In the genomic region with DNA sequence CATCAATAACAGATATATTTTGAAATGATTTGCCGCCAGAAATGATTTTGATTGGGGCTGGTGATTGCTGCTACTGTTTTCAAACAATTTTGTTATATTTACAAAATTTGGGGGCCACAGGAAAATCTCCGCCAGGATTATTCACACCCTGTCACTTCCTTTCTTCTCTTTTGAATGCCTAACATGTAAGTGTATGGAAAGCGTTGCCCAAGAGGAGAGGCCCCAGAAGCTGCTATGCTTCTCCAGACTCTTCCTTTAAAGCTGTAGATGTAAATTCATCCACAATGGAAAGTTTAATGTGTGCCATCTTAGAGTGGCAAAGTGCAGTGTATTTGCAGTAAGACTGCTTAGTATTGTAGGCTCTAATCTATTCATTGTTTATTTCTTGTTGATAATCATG, we compare ENCODE assay signal across 20 cellular contexts.
A peak's percentile ranks its signal among the peaks of the same experiment; 100 is the strongest.
DNase-seq lines count a peak whose midpoint lies in the region; ATAC-seq, FAIRE-seq and TF ChIP-seq lines count a peak whose summit lies in the region.
"Had no signal": no experiment of that assay in that cellular context is flagged by ENCODE, and none has a peak within 500 bp of the region (broad histone marks: within the 10 kb centered on the region; RNA-seq: fewer than 3 reads in every experiment).

No MANE protein-coding gene starts in this region.

- in situ Hi-C loops in IMR-90 (cut with MboI; ENCODE audit: low sequenced_read_pairs), result no loop called here

- dilution Hi-C loops in IMR-90 (cut with HindIII; ENCODE audit: low sequenced_read_pairs, unreplicated experiment), result no loop called here

- no peaks in the 10 kb centered on the region for H3K23me2 ChIP-seq in H1 (ENCODE audit: low read depth, low read length)

- H3K9me3 Mint-ChIP-seq in T-cell, result no peaks in the 10 kb centered on the region
- H3K9me3 Mint-ChIP-seq in activated CD4-positive, alpha-beta memory T cell treated with anti-CD3 and anti-CD28 coated beads, Interleukin-2, amount 10 ng/mL, durations not matched to agents 7 days and 5 days, result no peaks in the 10 kb centered on the region

- no peak for TF ChIP-seq CTCF in IMR-90 (conservative IDR thresholded peaks at IDR 0.05; ENCODE audit: low read depth, low read length)
- no peak for TF ChIP-seq CTCF in H1 (IDR thresholded peaks at IDR 0.05; ENCODE audit: control extremely low read depth in 1 of 3, insufficient read depth in 1 of 3, low read depth in 1 of 3, low read length in 3 of 3)

- DNase-seq in IMR-90 (peak; percentile 10), H1 (ENCODE audit: low read depth in 1 of 2, low spot score in 2 of 2) (no peak), mesenchymal stem cell (peak; percentile 45), T-cell (no peak), activated gamma-delta T cell treated with Interleukin-2 at 50 U/mL for 16 hours (no peak)
- DNase-seq in activated CD4-positive, alpha-beta memory T cell treated with anti-CD3 and anti-CD28 coated beads, Interleukin-2, amount 10 ng/mL, durations not matched to agents 7 days and 5 days, result no peak
- DNase-seq: AML-193; DMS79 treated with DMSO at 0.1 percent for 48 hours; Kasumi-1; MM.1S; NCI-H1092; NCI-H2081; NK-92 treated with Interleukin-12 subunit alpha and Interleukin-12 subunit beta, amount 100 ng/mL, for 24 hours; OCI-M1; SHP77 had no signal

- H4K91ac ChIP-seq in IMR-90 (ENCODE audit: insufficient read depth, low read depth, low read length) (no peak overlapping the region), H1 (replicated peaks; ENCODE audit: insufficient read length, low read length) (no peak overlapping the region), mesenchymal stem cell (ENCODE audit: low read length) (no peak overlapping the region)

- no peaks in the 10 kb centered on the region for H3K36me3 Mint-ChIP-seq in T-cell
- H3K36me3 Mint-ChIP-seq in activated CD4-positive, alpha-beta memory T cell treated with anti-CD3 and anti-CD28 coated beads, Interleukin-2, amount 10 ng/mL, durations not matched to agents 7 days and 5 days (ENCODE audit: low read depth), result no peaks in the 10 kb centered on the region
- H3K36me3 Mint-ChIP-seq: CD14-positive monocyte had no signal

- WGBS in IMR-90 (ENCODE audit: extremely low coverage in 2 of 2, insufficient read length in 1 of 2), 2 experiments, result no CpG with 5 or more reads among the region's 3 CpGs
- 100% methylated on average over 3 of the region's 3 CpGs; no CpG with 5 or more reads in 1 of the 2 experiments for WGBS in H1 (ENCODE audit: extremely low coverage in 1 of 2, insufficient coverage in 1 of 2, insufficient read length in 1 of 2, insufficient replicate concordance in 2 of 2, low coverage in 1 of 2, low lambda C conversion rate in 2 of 2, missing lambda C conversion rate in 1 of 2), 2 experiments
- 67% methylated on average over 1 of the region's 3 CpGs for WGBS in mesenchymal stem cell

- TF ChIP-seq EP300 in H1 (IDR thresholded peaks at IDR 0.05; ENCODE audit: borderline replicate concordance in 1 of 2, low read depth in 2 of 2, low read length in 2 of 2), result no peak

- 0 out of 2 replicates have a peak, but pooled peaks cover 4% of the 10 kb centered on the region for H3K9me1 ChIP-seq in IMR-90 (ENCODE audit: insufficient read depth, low read length)

- no peak overlapping the region for H2AFZ ChIP-seq in IMR-90 (replicated peaks; ENCODE audit: low read length, poor library complexity)
- 0 out of 2 replicates have a peak overlapping the region, but pooled peaks have one; percentile 11 for H2AFZ ChIP-seq in H1 (ENCODE audit: low read length)
- no peak overlapping the region for H2AFZ ChIP-seq in mesenchymal stem cell (ENCODE audit: low read depth, low read length)

- no peak overlapping the region for H3K4me3 ChIP-seq in IMR-90 (ENCODE audit: insufficient read depth, low read depth, low read length)
- H3K4me3 ChIP-seq in H1 (ENCODE audit: extremely low read depth in 1 of 4, insufficient read depth in 2 of 4, low read depth in 3 of 4, low read length in 4 of 4), result no peak overlapping the region
- no peak overlapping the region for H3K4me3 ChIP-seq in mesenchymal stem cell (ENCODE audit: insufficient read depth in 1 of 2, low read depth in 1 of 2, low read length in 2 of 2)
- H3K4me3 ChIP-seq: HAP-1, SK-N-MC had no signal

- H2BK120ac ChIP-seq in IMR-90 (ENCODE audit: low read depth, low read length) (0 out of 2 replicates have a peak overlapping the region, but pooled peaks have one; percentile 16), H1 (replicated peaks; ENCODE audit: low read depth, low read length) (no peak overlapping the region), mesenchymal stem cell (ENCODE audit: low read depth, low read length) (no peak overlapping the region)

- H3K27me3 ChIP-seq in IMR-90 (ENCODE audit: control insufficient read depth, insufficient read depth, low read length) (no peaks in the 10 kb centered on the region), H1 (replicated peaks in 1 of 4; ENCODE audit: control insufficient read depth in 3 of 4, extremely low read depth in 1 of 4, insufficient read depth in 3 of 4, low read length in 3 of 4) (no peaks in the 10 kb centered on the region), mesenchymal stem cell (ENCODE audit: control insufficient read depth in 1 of 2, insufficient read depth in 1 of 2, low read length in 2 of 2) (no peaks in the 10 kb centered on the region)

- intact Hi-C loops in IMR-90 (cut with micrococcal nuclease), result no loop called here

- H3K36me3 ChIP-seq in IMR-90 (ENCODE audit: control insufficient read depth, insufficient read depth, low read length) (no peaks in the 10 kb centered on the region), H1 (ENCODE audit: control insufficient read depth in 2 of 4, insufficient read depth in 4 of 4, low read length in 3 of 4) (no peaks in the 10 kb centered on the region; a peak in 1 of 8 replicates), mesenchymal stem cell (ENCODE audit: control insufficient read depth in 1 of 2, insufficient read depth in 2 of 2, low read depth in 1 of 2, low read length in 2 of 2) (no peaks in the 10 kb centered on the region)
- H3K36me3 ChIP-seq: HAP-1 had no signal

- no peak for TF ChIP-seq RAD21 in IMR-90 (IDR thresholded peaks at IDR 0.05; ENCODE audit: low read length)
- no peak for TF ChIP-seq RAD21 in H1 (IDR thresholded peaks at IDR 0.05 in 1 of 2, conservative IDR thresholded peaks at IDR 0.05 in 1 of 2; ENCODE audit: low read depth in 2 of 2, low read length in 2 of 2)

- no peak overlapping the region for H4K8ac ChIP-seq in IMR-90 (ENCODE audit: low read depth in 2 of 2, low read length in 2 of 2)
- no peak overlapping the region for H4K8ac ChIP-seq in H1 (ENCODE audit: extremely low read depth, insufficient read depth, low read length)
- H4K8ac ChIP-seq in mesenchymal stem cell (ENCODE audit: low read length), result no peak overlapping the region

- H4K20me1 ChIP-seq in IMR-90 (ENCODE audit: insufficient read depth, low read length) (no peaks in the 10 kb centered on the region), H1 (replicated peaks in 1 of 2; ENCODE audit: control insufficient read depth in 1 of 2, insufficient read depth in 2 of 2, low read length in 2 of 2) (no peaks in the 10 kb centered on the region)

- H2BK5ac ChIP-seq in IMR-90 (ENCODE audit: low read depth, low read length, poor library complexity, severe bottlenecking) (no peak overlapping the region), H1 (ENCODE audit: low read depth, low read length) (no peak overlapping the region), mesenchymal stem cell (ENCODE audit: low read depth, low read length, poor library complexity, severe bottlenecking) (no peak overlapping the region)

- H3K27me3 Mint-ChIP-seq in T-cell, result no peaks in the 10 kb centered on the region
- H3K27me3 Mint-ChIP-seq in activated CD4-positive, alpha-beta memory T cell treated with anti-CD3 and anti-CD28 coated beads, Interleukin-2, amount 10 ng/mL, durations not matched to agents 7 days and 5 days, result no peaks in the 10 kb centered on the region

- H3K27ac ChIP-seq in IMR-90 (ENCODE audit: insufficient read depth, low read length) (no peak overlapping the region), H1 (ENCODE audit: low read depth, low read length) (no peak overlapping the region), mesenchymal stem cell (ENCODE audit: low read length, poor library complexity, severe bottlenecking) (no peak overlapping the region)
- H3K27ac ChIP-seq: SK-N-MC had no signal

- H3K4me2 ChIP-seq in IMR-90 (ENCODE audit: low read depth, low read length), result no peak overlapping the region
- H3K4me2 ChIP-seq in H1 (ENCODE audit: insufficient read depth in 1 of 2, low read depth in 2 of 2, low read length in 2 of 2), result no peak overlapping the region
- no peak overlapping the region for H3K4me2 ChIP-seq in mesenchymal stem cell (ENCODE audit: low read length, poor library complexity, severe bottlenecking)

- H2BK15ac ChIP-seq in IMR-90 (ENCODE audit: low read depth, low read length), result no peak overlapping the region
- no peak overlapping the region for H2BK15ac ChIP-seq in H1 (ENCODE audit: low read length)
- no peak overlapping the region for H2BK15ac ChIP-seq in mesenchymal stem cell (ENCODE audit: low read depth, poor library complexity, severe bottlenecking)

- H3K56ac ChIP-seq in IMR-90 (ENCODE audit: extremely low read depth, insufficient read depth, low read length) (no peak overlapping the region), H1 (replicated peaks; ENCODE audit: insufficient read length, low read depth, low read length) (no peak overlapping the region)

- 0 out of 2 replicates have a peak overlapping the region, but pooled peaks have one; percentile 17 for H2AK5ac ChIP-seq in IMR-90 (ENCODE audit: low read depth, low read length)
- H2AK5ac ChIP-seq in H1 (ENCODE audit: low read depth, low read length), result no peak overlapping the region
- peak overlapping the region; percentile 23 for H2AK5ac ChIP-seq in mesenchymal stem cell (ENCODE audit: low read length, severe bottlenecking)

- peak overlapping the region; percentile 35; the same call in 1 of the 2 replicates for H3K18ac ChIP-seq in IMR-90 (ENCODE audit: low read depth, low read length)
- H3K18ac ChIP-seq in H1 (ENCODE audit: extremely low read depth, low read length), result no peak overlapping the region
- peak overlapping the region in 1 of 2 experiments; percentile 71 for H3K18ac ChIP-seq in mesenchymal stem cell (ENCODE audit: low read depth in 1 of 2, low read length in 2 of 2)

- H3K14ac ChIP-seq in IMR-90 (replicated peaks; ENCODE audit: low read depth, low read length) (no peak overlapping the region), H1 (ENCODE audit: insufficient read length) (no peak overlapping the region), mesenchymal stem cell (ENCODE audit: low read length in 2 of 2) (no peak overlapping the region)

- peaks cover 3% of the 10 kb centered on the region; the same call in 1 of the 2 replicates for H3K4me1 ChIP-seq in IMR-90 (ENCODE audit: control insufficient read depth, insufficient read depth, low read length)
- no peaks in the 10 kb centered on the region for H3K4me1 ChIP-seq in H1 (replicated peaks in 1 of 4; ENCODE audit: control insufficient read depth in 3 of 4, insufficient read depth in 4 of 4, low read length in 3 of 4)
- H3K4me1 ChIP-seq in mesenchymal stem cell (ENCODE audit: control insufficient read depth, insufficient read depth, low read depth, low read length), result peaks cover 2% of the 10 kb centered on the region
- H3K4me1 ChIP-seq: HAP-1 had no signal

- no peak overlapping the region for H3K4me3 Mint-ChIP-seq in T-cell
- H3K4me3 Mint-ChIP-seq in activated CD4-positive, alpha-beta memory T cell treated with anti-CD3 and anti-CD28 coated beads, Interleukin-2, amount 10 ng/mL, durations not matched to agents 7 days and 5 days, result no peak overlapping the region
- H3K4me3 Mint-ChIP-seq: CD14-positive monocyte had no signal

- H3K27ac Mint-ChIP-seq in T-cell, result no peak overlapping the region
- no peak overlapping the region for H3K27ac Mint-ChIP-seq in activated CD4-positive, alpha-beta memory T cell treated with anti-CD3 and anti-CD28 coated beads, Interleukin-2, amount 10 ng/mL, durations not matched to agents 7 days and 5 days

- POLR2A ChIA-PET in IMR-90 (lab: Charles Lee; ENCODE audit: unreplicated experiment) (no interaction called here), H1 (lab: Charles Lee; ENCODE audit: partially characterized antibody) (no interaction called here), T-cell (lab: Charles Lee) (no interaction called here)
- POLR2A ChIA-PET in activated CD4-positive, alpha-beta memory T cell treated with anti-CD3 and anti-CD28 coated beads, Interleukin-2, amount 10 ng/mL, durations not matched to agents 7 days and 5 days (lab: Charles Lee), result no interaction called here

- no peak for FAIRE-seq in H1 (lab: Jason Lieb, UNC)
- FAIRE-seq: HTR-8/SVneo had no signal

- ATAC-seq in IMR-90 (ENCODE audit: low read depth) (no peak), T-cell (replicated peaks in 1 of 4) (no peak), GM18505 (IDR thresholded peaks at IDR 0.05; ENCODE audit: unreplicated experiment) (no peak)

- no peaks in the 10 kb centered on the region for H3K4me1 Mint-ChIP-seq in T-cell
- no peaks in the 10 kb centered on the region for H3K4me1 Mint-ChIP-seq in activated CD4-positive, alpha-beta memory T cell treated with anti-CD3 and anti-CD28 coated beads, Interleukin-2, amount 10 ng/mL, durations not matched to agents 7 days and 5 days
- H3K4me1 Mint-ChIP-seq: CD14-positive monocyte had no signal

- CTCF ChIA-PET in IMR-90 (lab: Yijun Ruan, JAX) (no interaction called here), H1 (lab: Charles Lee; ENCODE audit: partially characterized antibody) (interaction anchor here (0.7 kb wide), 1 partner anchor 76 kb away, joined by 4 read pairs; no protein-coding TSS in a partner anchor), T-cell (lab: Charles Lee) (no interaction called here)
- CTCF ChIA-PET in activated CD4-positive, alpha-beta memory T cell treated with anti-CD3 and anti-CD28 coated beads, Interleukin-2, amount 10 ng/mL, durations not matched to agents 7 days and 5 days (lab: Charles Lee), result no interaction called here

- H2BK20ac ChIP-seq in IMR-90 (ENCODE audit: low read depth, low read length) (0 out of 2 replicates have a peak overlapping the region, but pooled peaks have one; percentile 5), H1 (ENCODE audit: low read length) (no peak overlapping the region)

- H3K9me3 ChIP-seq in IMR-90 (ENCODE audit: control insufficient read depth, insufficient read depth, low read length) (no peaks in the 10 kb centered on the region), H1 (ENCODE audit: insufficient read depth in 2 of 2, low read depth in 1 of 2, low read length in 1 of 2) (no peaks in the 10 kb centered on the region), mesenchymal stem cell (ENCODE audit: control insufficient read depth, low read length) (no peaks in the 10 kb centered on the region)
- H3K9me3 ChIP-seq: HAP-1 had no signal

- H2BK12ac ChIP-seq in H1 (ENCODE audit: low read depth, low read length) (no peak overlapping the region), mesenchymal stem cell (ENCODE audit: low read length in 2 of 2) (no peak overlapping the region)

- H3K4ac ChIP-seq in IMR-90 (ENCODE audit: low read depth, low read length) (no peak overlapping the region), H1 (replicated peaks; ENCODE audit: insufficient read length, low read depth, low read length) (no peak overlapping the region), mesenchymal stem cell (ENCODE audit: low read depth in 1 of 2, low read length in 2 of 2) (no peak overlapping the region)

- H4K5ac ChIP-seq in IMR-90 (ENCODE audit: low read depth, low read length), result no peak overlapping the region
- H4K5ac ChIP-seq in H1 (ENCODE audit: insufficient read length, low read depth, low read length), result no peak overlapping the region

- no peak overlapping the region for H2AK9ac ChIP-seq in IMR-90 (replicated peaks; ENCODE audit: low read depth, low read length, poor library complexity)

- H3K23ac ChIP-seq in IMR-90 (ENCODE audit: low read depth, low read length) (no peak overlapping the region), H1 (ENCODE audit: insufficient read length) (no peak overlapping the region), mesenchymal stem cell (ENCODE audit: low read length in 2 of 2) (no peak overlapping the region)

- no TSS peak for BruUV-seq in IMR-90 (replicated peaks; lab: Mats Ljungman, UMichigan)

- no peaks in the 10 kb centered on the region for H3K79me2 ChIP-seq in H1 (ENCODE audit: control insufficient read depth in 1 of 2, insufficient read depth in 2 of 2, low read length in 2 of 2)

- H3K79me1 ChIP-seq in IMR-90 (ENCODE audit: low read depth in 1 of 2, low read length in 2 of 2), result no peaks in the 10 kb centered on the region
- H3K79me1 ChIP-seq in H1 (ENCODE audit: low read depth, low read length), result no peaks in the 10 kb centered on the region
- no peaks in the 10 kb centered on the region for H3K79me1 ChIP-seq in mesenchymal stem cell (replicated peaks; ENCODE audit: low read length, poor library complexity, severe bottlenecking)

- H3K9ac ChIP-seq in IMR-90 (ENCODE audit: low read depth, low read length) (no peak overlapping the region), H1 (replicated peaks in 1 of 4; ENCODE audit: extremely low read depth in 1 of 4, low read depth in 3 of 4, low read length in 3 of 4) (no peak overlapping the region), mesenchymal stem cell (ENCODE audit: low read length) (no peak overlapping the region)

- TF ChIP-seq POLR2A in IMR-90 (IDR thresholded peaks at IDR 0.05; ENCODE audit: low read depth, low read length) (no peak), H1 (IDR thresholded peaks at IDR 0.05; ENCODE audit: control extremely low read depth in 1 of 2, low read depth in 2 of 2, low read length in 2 of 2) (no peak), GM18505 (IDR thresholded peaks at IDR 0.05; ENCODE audit: borderline replicate concordance, extremely low read depth, insufficient read depth, insufficient read length) (no peak)

Comparison
In these comparisons a context has a peak if more than half of its experiments do, and no peak if none do; other contexts are left out.
1. DNase-seq: peak in IMR-90 (single experiment) and mesenchymal stem cell (single experiment); none in H1 (0 of 2), T-cell (0 of 34), activated CD4-positive, alpha-beta memory T cell treated with anti-CD3 and anti-CD28 coated beads, Interleukin-2, amount 10 ng/mL, durations not matched to agents 7 days and 5 days (single experiment) and activated gamma-delta T cell treated with Interleukin-2 at 50 U/mL for 16 hours (single experiment).